In genomic region chr7:130903358-130903974, GRCh38 we compare ENCODE assay signal across 8 cellular contexts.
DNase-seq lines count a peak whose midpoint lies in the region; ATAC-seq and TF ChIP-seq lines count a peak whose summit lies in the region.

No MANE protein-coding gene starts in this region.

- H3K9me3 Mint-ChIP-seq in activated CD4-positive, alpha-beta memory T cell treated with anti-CD3 and anti-CD28 coated beads, Interleukin-2, amount 10 ng/mL, durations not matched to agents 7 days and 5 days, result no peaks in the 10 kb centered on the region
- no peaks in the 10 kb centered on the region for H3K9me3 Mint-ChIP-seq in stimulated activated naive B cell treated with anti-CD40 and anti-IgM and Interleukin-4, amounts not matched to agents 10 μg/mL and 1 μg/mL and 100 μg/mL, for 72 hours

- peaks cover 83% of the 10 kb centered on the region for H3K4me1 Mint-ChIP-seq in activated CD4-positive, alpha-beta memory T cell treated with anti-CD3 and anti-CD28 coated beads, Interleukin-2, amount 10 ng/mL, durations not matched to agents 7 days and 5 days
- H3K4me1 Mint-ChIP-seq in stimulated activated naive B cell treated with anti-CD40 and anti-IgM and Interleukin-4, amounts not matched to agents 10 μg/mL and 1 μg/mL and 100 μg/mL, for 72 hours, result peaks cover 43 to 69% of the 10 kb centered on the region in 2 donors

- POLR2A ChIA-PET in activated CD4-positive, alpha-beta memory T cell treated with anti-CD3 and anti-CD28 coated beads, Interleukin-2, amount 10 ng/mL, durations not matched to agents 7 days and 5 days (lab: Charles Lee), result interaction anchor here (0.8 to 8.0 kb wide), 15 partner anchors 9 to 206 kb away, joined by 3 to 46 read pairs (median 5); no protein-coding TSS in a partner anchor

- no peaks in the 10 kb centered on the region for H3K27me3 Mint-ChIP-seq in activated CD4-positive, alpha-beta memory T cell treated with anti-CD3 and anti-CD28 coated beads, Interleukin-2, amount 10 ng/mL, durations not matched to agents 7 days and 5 days
- no peaks in the 10 kb centered on the region for H3K27me3 Mint-ChIP-seq in stimulated activated naive B cell treated with anti-CD40 and anti-IgM and Interleukin-4, amounts not matched to agents 10 μg/mL and 1 μg/mL and 100 μg/mL, for 72 hours

- no peak for TF ChIP-seq CTCF in HFF-Myc (IDR thresholded peaks at IDR 0.05; ENCODE audit: low read depth, low read length, missing control alignments)

- H3K4me3 ChIP-seq in HFF-Myc (replicated peaks; ENCODE audit: low read depth, low read length), result peak overlapping the region; percentile 21

- ATAC-seq in stimulated activated naive B cell treated with anti-CD40 and anti-IgM and Interleukin-4, amounts not matched to agents 10 μg/mL and 1 μg/mL and 100 μg/mL, for 72 hours (replicated peaks), result peak in 1 of 2 donors; percentile 22
- ATAC-seq in GM21515 (IDR thresholded peaks at IDR 0.05; ENCODE audit: unreplicated experiment) (no peak), GM18907 (IDR thresholded peaks at IDR 0.05; ENCODE audit: unreplicated experiment) (no peak)

- H3K36me3 Mint-ChIP-seq in activated CD4-positive, alpha-beta memory T cell treated with anti-CD3 and anti-CD28 coated beads, Interleukin-2, amount 10 ng/mL, durations not matched to agents 7 days and 5 days (ENCODE audit: low read depth), result peaks cover 71% of the 10 kb centered on the region
- H3K36me3 Mint-ChIP-seq in stimulated activated naive B cell treated with anti-CD40 and anti-IgM and Interleukin-4, amounts not matched to agents 10 μg/mL and 1 μg/mL and 100 μg/mL, for 72 hours, result peaks cover 34 to 59% of the 10 kb centered on the region in 2 donors

- H3K27ac Mint-ChIP-seq in activated CD4-positive, alpha-beta memory T cell treated with anti-CD3 and anti-CD28 coated beads, Interleukin-2, amount 10 ng/mL, durations not matched to agents 7 days and 5 days, result peak overlapping the region; percentile 71
- H3K27ac Mint-ChIP-seq in stimulated activated naive B cell treated with anti-CD40 and anti-IgM and Interleukin-4, amounts not matched to agents 10 μg/mL and 1 μg/mL and 100 μg/mL, for 72 hours, result peak overlapping the region; percentile 89

- CTCF ChIA-PET in activated CD4-positive, alpha-beta memory T cell treated with anti-CD3 and anti-CD28 coated beads, Interleukin-2, amount 10 ng/mL, durations not matched to agents 7 days and 5 days (lab: Charles Lee), result interaction anchor here (0.6 to 3.1 kb wide), 7 partner anchors 8 to 155 kb away, joined by 3 to 29 read pairs (median 7); no protein-coding TSS in a partner anchor

- peak; percentile 92 for DNase-seq in HFF-Myc (ENCODE audit: extremely low read depth, low read depth)
- DNase-seq in activated CD4-positive, alpha-beta memory T cell treated with anti-CD3 and anti-CD28 coated beads, Interleukin-2, amount 10 ng/mL, durations not matched to agents 7 days and 5 days, result peak; percentile 30
- DNase-seq in foreskin melanocyte, result peak; percentile 93
- no peak for DNase-seq in stimulated activated naive B cell treated with anti-CD40 and anti-IgM and Interleukin-4, amounts not matched to agents 10 μg/mL and 1 μg/mL and 100 μg/mL, for 72 hours
- no peak for DNase-seq in NCI-H2107 (lab: John Stamatoyannopoulos, UW)
- DNase-seq in NCI-H128 (lab: John Stamatoyannopoulos, UW; ENCODE audit: unreplicated experiment), result no peak

- H3K4me3 Mint-ChIP-seq in activated CD4-positive, alpha-beta memory T cell treated with anti-CD3 and anti-CD28 coated beads, Interleukin-2, amount 10 ng/mL, durations not matched to agents 7 days and 5 days, result no peak overlapping the region
- H3K4me3 Mint-ChIP-seq in stimulated activated naive B cell treated with anti-CD40 and anti-IgM and Interleukin-4, amounts not matched to agents 10 μg/mL and 1 μg/mL and 100 μg/mL, for 72 hours, result no peak overlapping the region

Comparison
In these comparisons a context has a peak if more than half of its experiments do, and no peak if none do; other contexts are left out.
1. DNase-seq: peak in HFF-Myc (single experiment), activated CD4-positive, alpha-beta memory T cell treated with anti-CD3 and anti-CD28 coated beads, Interleukin-2, amount 10 ng/mL, durations not matched to agents 7 days and 5 days (single experiment) and foreskin melanocyte (single experiment); none in stimulated activated naive B cell treated with anti-CD40 and anti-IgM and Interleukin-4, amounts not matched to agents 10 μg/mL and 1 μg/mL and 100 μg/mL, for 72 hours (single experiment), NCI-H2107 (single experiment) and NCI-H128 (single experiment).